13 cellular contexts compared by ENCODE assay signal in the genomic region with DNA sequence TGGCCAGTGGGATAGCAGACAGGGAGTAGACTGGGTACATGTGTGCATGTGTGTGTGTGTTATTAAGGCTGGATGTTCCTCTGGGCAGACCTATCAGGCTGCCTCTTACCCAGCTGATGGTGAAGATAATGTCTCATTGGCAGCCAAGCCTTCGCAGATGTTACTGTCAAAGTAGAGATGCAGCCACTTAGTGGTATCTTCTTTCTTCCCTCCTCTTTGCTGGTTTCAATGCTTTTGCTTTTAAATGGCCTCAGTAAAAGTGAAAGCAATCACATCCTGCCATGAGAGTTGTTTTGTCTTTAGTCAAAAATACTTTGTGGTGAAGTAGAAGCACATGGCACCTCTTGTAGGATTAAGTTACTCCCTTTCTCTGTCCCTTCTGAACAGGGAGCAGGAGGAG. TPM values are rescaled to one million over a fixed set of nuclear protein-coding genes. Genes with fewer than 3 reads are reported as not detected.
DNase-seq lines count a peak whose midpoint lies in the region; ATAC-seq, FAIRE-seq and TF ChIP-seq lines count a peak whose summit lies in the region.
"Had no signal": no experiment of that assay in that cellular context is flagged by ENCODE, and none has a peak within 500 bp of the region (broad histone marks: within the 10 kb centered on the region; RNA-seq: fewer than 3 reads in every experiment).

No MANE protein-coding gene starts in this region.

- peaks cover 5% of the 10 kb centered on the region for H3K27me3 Mint-ChIP-seq in activated T-helper 17 cell treated with anti-CD3 and anti-CD28 coated beads, Interleukin-2, amount 50 U/mL, for 72 hours

- H3K4me1 Mint-ChIP-seq in activated T-helper 17 cell treated with anti-CD3 and anti-CD28 coated beads, Interleukin-2, amount 50 U/mL, for 72 hours, result peaks cover 7% of the 10 kb centered on the region
- H3K4me1 Mint-ChIP-seq: WTC11 had no signal

- peak; percentile 9 for DNase-seq in GM12892 (ENCODE audit: insufficient read length)
- no peak for DNase-seq in activated gamma-delta T cell treated with Interleukin-2 at 50 U/mL for 16 hours
- no peak for DNase-seq in CD1c-positive myeloid dendritic cell (ENCODE audit: extremely low spot score)
- no peak for DNase-seq in H54 (ENCODE audit: insufficient read length, low spot score)
- DNase-seq in DMS53 treated with DMSO at 0.1 percent for 48 hours (lab: John Stamatoyannopoulos, UW; ENCODE audit: unreplicated experiment), result no peak
- DNase-seq: Calu3, HFFc6, hypothalamus had no signal

- peak; percentile 48 for ATAC-seq in GM19023 (IDR thresholded peaks at IDR 0.05; ENCODE audit: unreplicated experiment)
- peak; percentile 61 for ATAC-seq in HG03066 (IDR thresholded peaks at IDR 0.05; ENCODE audit: low read depth, unreplicated experiment)
- peak; percentile 46 for ATAC-seq in activated T-helper 17 cell treated with anti-CD3 and anti-CD28 coated beads, Interleukin-2, amount 50 U/mL, for 72 hours (replicated peaks)
- ATAC-seq: WTC11 had no signal

- H3K36me3 Mint-ChIP-seq in activated T-helper 17 cell treated with anti-CD3 and anti-CD28 coated beads, Interleukin-2, amount 50 U/mL, for 72 hours (ENCODE audit: low read depth), result no peaks in the 10 kb centered on the region
- H3K36me3 Mint-ChIP-seq: WTC11 had no signal

- TF ChIP-seq POLR2A in GM12892 (IDR thresholded peaks at IDR 0.05; ENCODE audit: low read depth, low read length) (no peak), H54 (IDR thresholded peaks at IDR 0.05; ENCODE audit: low read depth, low read length) (no peak)

- no peak overlapping the region for H3K4me3 Mint-ChIP-seq in activated T-helper 17 cell treated with anti-CD3 and anti-CD28 coated beads, Interleukin-2, amount 50 U/mL, for 72 hours
- H3K4me3 Mint-ChIP-seq: HFFc6, WTC11 had no signal

- H3K9me3 Mint-ChIP-seq in activated T-helper 17 cell treated with anti-CD3 and anti-CD28 coated beads, Interleukin-2, amount 50 U/mL, for 72 hours, result no peaks in the 10 kb centered on the region
- H3K9me3 Mint-ChIP-seq: HFFc6, WTC11 had no signal

- FAIRE-seq in GM12892 (lab: Jason Lieb, UNC) (no peak), H54 (lab: Jason Lieb, UNC) (no peak)
- FAIRE-seq: GM18507 had no signal

- no peak overlapping the region for H3K27ac Mint-ChIP-seq in activated T-helper 17 cell treated with anti-CD3 and anti-CD28 coated beads, Interleukin-2, amount 50 U/mL, for 72 hours
- H3K27ac Mint-ChIP-seq: WTC11 had no signal

RNA-seq across cellular contexts. Expression of gene SNRNP48, which starts 57.5 kb away (rescaled TPM):
- polyA plus RNA-seq in GM12892 (2012; ENCODE audit: missing spikeins), result 9.6 TPM
- total RNA-seq in activated T-helper 17 cell treated with anti-CD3 and anti-CD28 coated beads, Interleukin-2, amount 50 U/mL, for 72 hours, result 10 to 100 TPM; 16.9 to 17.7 TPM
